8 cellular contexts compared by ENCODE assay signal in the genomic region with DNA sequence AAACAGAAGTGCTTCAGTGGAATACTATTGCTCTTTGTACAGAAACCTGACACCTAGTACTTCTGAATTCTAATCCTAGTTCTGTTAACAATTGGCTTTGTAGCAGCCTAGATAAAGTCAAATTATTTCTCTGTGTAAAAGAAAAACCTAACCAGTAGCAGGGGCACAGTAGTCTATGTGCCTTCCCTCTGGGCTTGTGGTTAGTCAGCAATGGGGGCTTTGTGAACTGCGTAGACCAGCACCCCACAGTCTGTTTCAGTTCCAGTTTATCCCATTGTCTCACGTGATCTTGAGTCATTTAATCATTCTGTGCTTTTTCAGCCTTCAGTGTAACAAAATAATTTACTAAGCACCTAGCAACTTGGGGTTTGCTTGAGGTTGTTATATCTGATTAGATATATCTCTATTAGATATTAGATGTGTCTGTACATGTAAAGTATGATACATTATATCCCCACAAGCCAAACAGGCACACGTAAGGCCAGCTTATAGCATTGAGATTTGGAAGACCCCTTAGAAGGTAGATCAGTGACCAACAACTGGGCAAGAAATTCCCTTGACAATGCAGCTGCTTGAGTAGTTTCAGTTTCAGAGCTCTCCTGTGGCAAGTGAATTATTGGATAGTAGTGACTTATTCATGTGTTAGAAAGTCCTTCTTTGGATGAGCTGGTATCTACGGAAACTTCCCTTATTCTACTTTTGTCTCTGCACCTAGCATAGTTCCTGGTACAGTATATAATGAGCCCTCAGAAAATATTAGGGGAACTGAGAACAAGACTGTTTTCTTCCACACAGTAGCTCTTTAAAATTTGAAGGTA. TPM values are rescaled to one million over a fixed set of nuclear protein-coding genes. Genes with fewer than 3 reads are reported as not detected.
DNase-seq lines count a peak whose midpoint lies in the region; ATAC-seq and TF ChIP-seq lines count a peak whose summit lies in the region.

No MANE protein-coding gene starts in this region.

- peaks cover 66% of the 10 kb centered on the region for H3K4me1 Mint-ChIP-seq in T-helper 17 cell

- no peaks in the 10 kb centered on the region for H3K9me3 ChIP-seq in T-helper 17 cell (ENCODE audit: control insufficient read depth, low read length, poor library complexity, severe bottlenecking)
- no peaks in the 10 kb centered on the region for H3K9me3 ChIP-seq in transverse colon

- in situ Hi-C loops in transverse colon (cut with MboI; ENCODE audit: low pct_ligation_motif_present in 1 of 4, low pct_unique_long_range_greater_than_20kb in 1 of 4, low sequenced_read_pairs in 3 of 4), result no loop called here

- TF ChIP-seq POLR2A in transverse colon (IDR thresholded peaks at IDR 0.05), result no peak

- H3K4me3 Mint-ChIP-seq in T-helper 17 cell, result peak overlapping the region; percentile 90

- intact Hi-C loops in transverse colon (cut with DNase I; ENCODE audit: low total_unique reads), result no loop called here

- no peak for TF ChIP-seq CTCF in transverse colon (IDR thresholded peaks at IDR 0.05)

- peak overlapping the region; percentile 28 to 61 (median 46) for H3K27ac ChIP-seq in transverse colon
- H3K27ac ChIP-seq in substantia nigra (ENCODE audit: low read depth, low read length, poor library complexity, severe bottlenecking), result no peak overlapping the region

- no peaks in the 10 kb centered on the region for H3K27me3 Mint-ChIP-seq in T-helper 17 cell

- no peak for TF ChIP-seq EP300 in transverse colon (IDR thresholded peaks at IDR 0.05; ENCODE audit: low read depth)

- 67 to 73% methylated on average over 3 to 4 of the region's 4 CpGs for WGBS in transverse colon (ENCODE audit: low coverage in 1 of 2), 2 donors

- H3K36me3 ChIP-seq in transverse colon, result no peaks in the 10 kb centered on the region

- H3K27me3 ChIP-seq in transverse colon, result no peaks in the 10 kb centered on the region

- peak; percentile 26 for DNase-seq in stimulated activated naive CD4-positive, alpha-beta T cell treated with Interleukin-2 at 50 U/mL for 16 hours (lab: John Stamatoyannopoulos, UW)
- DNase-seq in stimulated activated naive CD4-positive, alpha-beta T cell (lab: John Stamatoyannopoulos, UW), result no peak
- DNase-seq in T-helper 17 cell (peak in 1 of 3 donors; percentile 44), transverse colon (no peak), NCI-H82 (lab: John Stamatoyannopoulos, UW) (no peak), substantia nigra (lab: John Stamatoyannopoulos, UW) (no peak), NCI-H2171 (lab: John Stamatoyannopoulos, UW) (no peak)

- H3K4me3 ChIP-seq in transverse colon, result no peak overlapping the region

- H3K27ac Mint-ChIP-seq in T-helper 17 cell, result peak overlapping the region; percentile 100

- H3K4me1 ChIP-seq in transverse colon, result peaks cover 0 to 11% (median 0%) of the 10 kb centered on the region in 4 donors

- H3K36me3 Mint-ChIP-seq in T-helper 17 cell (ENCODE audit: low read depth), result no peaks in the 10 kb centered on the region

- ATAC-seq in HG03066 (IDR thresholded peaks at IDR 0.05; ENCODE audit: low read depth, unreplicated experiment), result peak; percentile 39
- ATAC-seq in T-helper 17 cell, result peak; percentile 24

RNA-seq across cellular contexts. Expression of gene CCR6, which starts 27.9 kb away (rescaled TPM):
- 10 to 100 TPM; 57.4 to 60.5 TPM for total RNA-seq in T-helper 17 cell
- total RNA-seq in transverse colon, result 1 to 10 TPM in 1 of 4 donors, not detected in 3; 1.3 TPM

Comparison
In these comparisons a context has a peak if more than half of its experiments do, and no peak if none do; other contexts are left out.
1. RNA of gene CCR6, which starts 27.9 kb away (total RNA-seq): 57.4 to 60.5 TPM in T-helper 17 cell; 1.3 TPM in transverse colon; every median in the first group is over 10 times any median in the second.